ENCODE assay signal across 2 cellular contexts in the genomic region with DNA sequence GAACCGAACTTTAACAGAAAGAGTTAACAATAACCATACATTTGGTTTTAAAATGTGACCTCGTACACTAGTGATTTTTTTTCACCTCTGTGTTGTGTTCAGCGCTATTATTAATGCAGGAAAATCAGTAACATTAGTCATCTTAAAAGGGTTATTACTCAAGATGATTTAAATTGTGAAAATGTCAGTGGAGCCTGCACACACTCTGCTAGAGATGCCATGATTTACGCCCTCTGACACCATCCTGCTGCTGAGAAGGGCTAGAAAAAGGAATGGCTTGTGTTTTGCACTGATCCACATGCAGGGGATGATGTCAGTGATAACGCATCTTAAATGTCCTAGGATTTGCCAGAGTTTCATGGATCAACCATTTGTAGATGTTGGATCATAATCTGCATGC.
TF ChIP-seq lines count a peak whose summit lies in the region.

No MANE protein-coding gene starts in this region.

TF ChIP-seq in HEK293T, 16 proteins besides CTCF, POLR2A, EP300 and RAD21:
- TF ChIP-seq, protein P1, sequence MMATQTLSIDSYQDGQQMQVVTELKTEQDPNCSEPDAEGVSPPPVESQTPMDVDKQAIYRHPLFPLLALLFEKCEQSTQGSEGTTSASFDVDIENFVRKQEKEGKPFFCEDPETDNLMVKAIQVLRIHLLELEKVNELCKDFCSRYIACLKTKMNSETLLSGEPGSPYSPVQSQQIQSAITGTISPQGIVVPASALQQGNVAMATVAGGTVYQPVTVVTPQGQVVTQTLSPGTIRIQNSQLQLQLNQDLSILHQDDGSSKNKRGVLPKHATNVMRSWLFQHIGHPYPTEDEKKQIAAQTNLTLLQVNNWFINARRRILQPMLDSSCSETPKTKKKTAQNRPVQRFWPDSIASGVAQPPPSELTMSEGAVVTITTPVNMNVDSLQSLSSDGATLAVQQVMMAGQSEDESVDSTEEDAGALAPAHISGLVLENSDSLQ (IDR thresholded peaks at IDR 0.05): peak; percentile 47
- TF ChIP-seq ARNT (IDR thresholded peaks at IDR 0.05): no peak

TF ChIP-seq in HepG2, 621 proteins besides CTCF, POLR2A, EP300 and RAD21:
- TF ChIP-seq NCOA5 (CRISPR knock-in tag; IDR thresholded peaks at IDR 0.05): no peak
- TF ChIP-seq ZNF572 (CRISPR knock-in tag; IDR thresholded peaks at IDR 0.05): no peak
- no peak for TF ChIP-seq ZNF547 (CRISPR knock-in tag; IDR thresholded peaks at IDR 0.05)
- no peak for TF ChIP-seq ZSCAN9 (CRISPR knock-in tag; IDR thresholded peaks at IDR 0.05; ENCODE audit: borderline replicate concordance)
- no peak for TF ChIP-seq STAG1 (CRISPR knock-in tag; IDR thresholded peaks at IDR 0.05)
- TF ChIP-seq ZNF552 (CRISPR knock-in tag; IDR thresholded peaks at IDR 0.05; ENCODE audit: borderline replicate concordance): no peak
- no peak for TF ChIP-seq ZNF652 (CRISPR knock-in tag; IDR thresholded peaks at IDR 0.05; ENCODE audit: borderline replicate concordance, low read depth)
